ENCODE assay signal across 9 cellular contexts in genomic region chr17:69525920-69526841, GRCh38.
DNase-seq lines count a peak whose midpoint lies in the region; ATAC-seq, FAIRE-seq and TF ChIP-seq lines count a peak whose summit lies in the region.
"Had no signal": no experiment of that assay in that cellular context is flagged by ENCODE, and none has a peak within 500 bp of the region (broad histone marks: within the 10 kb centered on the region; RNA-seq: fewer than 3 reads in every experiment).

No MANE protein-coding gene starts in this region.

- H3K36me3 ChIP-seq in keratinocyte (ENCODE audit: control insufficient read depth in 2 of 2, extremely low read depth in 1 of 2, insufficient read depth in 2 of 2, low read length in 2 of 2) (no peaks in the 10 kb centered on the region), thoracic aorta (no peaks in the 10 kb centered on the region)

- H3K9ac ChIP-seq in keratinocyte (ENCODE audit: control insufficient read depth, extremely low read depth, insufficient read depth, low read length): no peak overlapping the region
- H3K9ac ChIP-seq: BLaER1 treated with 17β-estradiol and CSF1 and Interleukin-3, amounts not matched to agents 10 nM and 100 nM had no signal

- no peaks in the 10 kb centered on the region for H3K27me3 Mint-ChIP-seq in MCF 10A (ENCODE audit: insufficient read depth, unreplicated experiment)

- no peaks in the 10 kb centered on the region for H3K9me1 ChIP-seq in keratinocyte (ENCODE audit: control insufficient read depth, extremely low read depth, insufficient read depth, low read length)

- no peaks in the 10 kb centered on the region for H4K20me1 ChIP-seq in keratinocyte (ENCODE audit: control insufficient read depth, extremely low read depth, insufficient read depth, low read length)
- H4K20me1 ChIP-seq: BLaER1 treated with 17β-estradiol and CSF1 and Interleukin-3, amounts not matched to agents 10 nM and 100 nM had no signal

- H3K4me3 ChIP-seq in keratinocyte (ENCODE audit: control insufficient read depth in 2 of 3, extremely low read depth in 1 of 3, insufficient read depth in 2 of 3, low read depth in 1 of 3, low read length in 3 of 3) (no peak overlapping the region), thoracic aorta (no peak overlapping the region)
- H3K4me3 ChIP-seq: BLaER1 treated with 17β-estradiol and CSF1 and Interleukin-3, amounts not matched to agents 10 nM and 100 nM had no signal

- H3K79me2 ChIP-seq in keratinocyte (ENCODE audit: control insufficient read depth, insufficient read depth, low read length): no peaks in the 10 kb centered on the region

- H3K27ac ChIP-seq in keratinocyte (ENCODE audit: control insufficient read depth, insufficient read depth, low read length): no peak overlapping the region
- no peak overlapping the region for H3K27ac ChIP-seq in thoracic aorta
- H3K27ac ChIP-seq: BLaER1 treated with 17β-estradiol and CSF1 and Interleukin-3, amounts not matched to agents 10 nM and 100 nM had no signal

- peaks cover 5% of the 10 kb centered on the region for H3K4me1 Mint-ChIP-seq in MCF 10A (ENCODE audit: insufficient read depth, unreplicated experiment)

- intact Hi-C loops in MCF 10A (cut with micrococcal nuclease): loop anchor here (1.0 to 10.0 kb wide), 7 partner anchors 43 to 1104 kb away; no protein-coding TSS in a partner anchor

- no TSS peak for BruUV-seq in MCF 10A (replicated peaks; lab: Mats Ljungman, UMichigan)

- H3K9me3 ChIP-seq in keratinocyte (ENCODE audit: control insufficient read depth, low read depth, low read length) (no peaks in the 10 kb centered on the region), thoracic aorta (no peaks in the 10 kb centered on the region)

- DNase-seq in NCI-H1417 (lab: John Stamatoyannopoulos, UW) (peak; percentile 29 to 78 (median 38)), NCI-H1417 treated with DMSO at 0.1 percent for 48 hours (lab: John Stamatoyannopoulos, UW) (no peak), HEK293T (ENCODE audit: extremely low spot score) (peak; percentile 69), NCI-H460 (ENCODE audit: extremely low read depth, low read depth) (peak; percentile 62), MCF 10A (ENCODE audit: unreplicated experiment) (peak; percentile 75), keratinocyte (ENCODE audit: low read depth, low spot score) (no peak), thoracic aorta (ENCODE audit: low spot score) (no peak)
- no peak for DNase-seq in activated CD8-positive, alpha-beta memory T cell treated with anti-CD3 and anti-CD28 coated beads for 24 hours

- H3K9me3 Mint-ChIP-seq in MCF 10A (ENCODE audit: unreplicated experiment): no peaks in the 10 kb centered on the region

- H3K27me3 ChIP-seq in keratinocyte (ENCODE audit: control insufficient read depth, extremely low read depth, insufficient read depth, low read length): no peaks in the 10 kb centered on the region
- no peaks in the 10 kb centered on the region for H3K27me3 ChIP-seq in thoracic aorta (replicated peaks; ENCODE audit: insufficient read depth)
- H3K27me3 ChIP-seq: BLaER1 treated with 17β-estradiol and CSF1 and Interleukin-3, amounts not matched to agents 10 nM and 100 nM had no signal

- H3K4me2 ChIP-seq in keratinocyte (ENCODE audit: control insufficient read depth, extremely low read depth, insufficient read depth, low read depth, low read length): no peak overlapping the region
- H3K4me2 ChIP-seq: BLaER1 treated with 17β-estradiol and CSF1 and Interleukin-3, amounts not matched to agents 10 nM and 100 nM had no signal

- CTCF ChIA-PET in HEK293T (lab: Yijun Ruan, JAX) (interaction anchor here (0.7 kb wide), 1 partner anchor 510 kb away, joined by 3 read pairs; no protein-coding TSS in a partner anchor), MCF 10A (lab: Yijun Ruan, JAX) (interaction anchor here (0.6 to 7.0 kb wide), 40 partner anchors 10 to 1607 kb away, joined by 3 to 107 read pairs (median 4); partner anchors contain the start of gene ABCA5)

- POLR2A ChIA-PET in HEK293T (lab: Yijun Ruan, JAX) (no interaction called here), MCF 10A (lab: Yijun Ruan, JAX) (interaction anchor here (0.7 to 1.9 kb wide), 3 partner anchors 14 to 204 kb away, joined by 3 to 4 read pairs (median 3); no protein-coding TSS in a partner anchor)

- H3K36me3 Mint-ChIP-seq in MCF 10A (ENCODE audit: insufficient read depth, unreplicated experiment): no peaks in the 10 kb centered on the region

- peak; percentile 50 for ATAC-seq in thoracic aorta (ENCODE audit: insufficient number of reproducible peaks, low FRiP score, low read depth)

- TF ChIP-seq CTCF in MCF 10A (IDR thresholded peaks at IDR 0.05; ENCODE audit: unreplicated experiment) (peak; percentile 86), keratinocyte (optimal IDR thresholded peaks at IDR 0.05 in 1 of 3, IDR thresholded peaks at IDR 0.05 in 1 of 3, conservative IDR thresholded peaks at IDR 0.05 in 1 of 3; ENCODE audit: extremely low read depth in 1 of 3, insufficient read depth in 2 of 3, low read length in 3 of 3) (peak; percentile 64 to 84 (median 81)), thoracic aorta (IDR thresholded peaks at IDR 0.05) (peak; percentile 89)

- H3K4me3 Mint-ChIP-seq in MCF 10A (ENCODE audit: unreplicated experiment): no peak overlapping the region

- H3K4me1 ChIP-seq in keratinocyte (ENCODE audit: control insufficient read depth, extremely low read depth, insufficient read depth, low read length) (no peaks in the 10 kb centered on the region), thoracic aorta (ENCODE audit: control insufficient read depth in 1 of 2, low read depth in 2 of 2) (no peaks in the 10 kb centered on the region)

- no peak overlapping the region for H3K27ac Mint-ChIP-seq in MCF 10A (ENCODE audit: low read depth, unreplicated experiment)

- H2AFZ ChIP-seq in keratinocyte (ENCODE audit: control insufficient read depth, low read length): no peak overlapping the region

- dilution Hi-C loops in keratinocyte (cut with MboI; ENCODE audit: extremely low pct_ligation_motif_present, low sequenced_read_pairs): no loop called here

- FAIRE-seq in keratinocyte (lab: Jason Lieb, UNC): peak; percentile 65

TF ChIP-seq in HEK293T, 16 proteins besides CTCF, POLR2A, EP300 and RAD21:
- TF ChIP-seq FOXA1 (IDR thresholded peaks at IDR 0.05) (no peak), BHLHE40 (IDR thresholded peaks at IDR 0.05; ENCODE audit: borderline replicate concordance) (no peak), PKNOX1 (IDR thresholded peaks at IDR 0.05) (peak; percentile 31; the same call in 1 of the 2 replicates)

Comparison
In these comparisons a context has a peak if more than half of its experiments do, and no peak if none do; other contexts are left out.
1. DNase-seq: peak in NCI-H1417 (3 of 3), HEK293T (single experiment), NCI-H460 (single experiment) and MCF 10A (single experiment); none in NCI-H1417 treated with DMSO at 0.1 percent for 48 hours (single experiment), keratinocyte (single experiment), thoracic aorta (single experiment) and activated CD8-positive, alpha-beta memory T cell treated with anti-CD3 and anti-CD28 coated beads for 24 hours (single experiment).
2. Peak in every context shown above with its lines, with median percentiles within 50 percentile points of each other: CTCF ChIP-seq.